ENCODE assay signal across 27 cellular contexts in the genomic region with DNA sequence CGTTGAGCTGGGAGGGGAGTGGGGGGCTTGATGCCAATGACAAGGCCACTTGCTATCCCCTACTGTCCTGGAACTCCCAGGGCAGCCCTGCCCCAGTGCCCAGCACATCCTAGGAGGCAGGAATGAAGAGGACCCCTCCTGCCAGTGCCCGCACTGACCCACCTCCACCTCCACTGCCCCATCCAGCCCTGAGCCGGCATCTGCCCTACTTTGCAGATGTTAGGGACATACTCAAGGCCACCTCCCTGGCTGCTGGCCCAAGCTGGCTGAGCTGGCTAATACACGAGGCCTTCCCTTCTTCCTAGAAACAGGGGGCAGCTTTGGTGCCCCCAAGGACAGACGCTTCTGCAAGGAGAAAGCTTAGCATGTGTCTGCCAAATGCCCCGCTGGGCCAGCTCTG.
"Had no signal": no experiment of that assay in that cellular context is flagged by ENCODE, and none has a peak within 500 bp of the region (broad histone marks: within the 10 kb centered on the region; RNA-seq: fewer than 3 reads in every experiment).

No MANE protein-coding gene starts in this region.

- ATAC-seq: activated CD4-positive, alpha-beta T cell treated with anti-CD3 and anti-CD28 coated beads for 36 hours; activated CD8-positive, alpha-beta memory T cell treated with anti-CD3 and anti-CD28 coated beads, Interleukin-2, amount 10 ng/mL, durations not matched to agents 7 days and 5 days; activated CD8-positive, alpha-beta T cell treated with anti-CD3 and anti-CD28 coated beads, Interleukin-2, amount 10 ng/mL, durations not matched to agents 7 days and 5 days; activated naive CD8-positive, alpha-beta T cell treated with anti-CD3 and anti-CD28 coated beads, Interleukin-2, amount 50 U/mL, for 24 hours; effector memory CD8-positive, alpha-beta T cell; foreskin keratinocyte; gastrocnemius medialis had no signal

- H3K4me3 ChIP-seq: ascending aorta, esophagus muscularis mucosa, gastrocnemius medialis had no signal

- H3K9me3 ChIP-seq: ascending aorta, esophagus muscularis mucosa, gastrocnemius medialis had no signal

- H3K27me3 ChIP-seq: ascending aorta, brain microvascular endothelial cell, esophagus muscularis mucosa, foreskin keratinocyte, gastrocnemius medialis had no signal

- DNase-seq: activated CD4-positive, alpha-beta memory T cell treated with anti-CD3 and anti-CD28 coated beads for 36 hours; activated CD4-positive, alpha-beta T cell treated with anti-CD3 and anti-CD28 coated beads for 36 hours; activated CD4-positive, alpha-beta T cell treated with anti-CD3 and anti-CD28 coated beads, Interleukin-2, amount 10 ng/mL, durations not matched to agents 24 days and 14 days; activated CD4-positive, CD25-positive, alpha-beta regulatory T cell; activated CD4-positive, CD25-positive, alpha-beta regulatory T cell treated with anti-CD3 and anti-CD28 coated beads, Interleukin-2, amount 50 U/mL, for 72 hours; activated CD8-positive, alpha-beta memory T cell treated with anti-CD3 and anti-CD28 coated beads, Interleukin-2, amount 10 ng/mL, durations not matched to agents 7 days and 5 days; activated CD8-positive, alpha-beta memory T cell treated with anti-CD3 and anti-CD28 coated beads, Interleukin-2, amount 50 U/mL, for 4 hours; activated CD8-positive, alpha-beta T cell treated with anti-CD3 and anti-CD28 coated beads, Interleukin-2, amount 10 ng/mL, durations not matched to agents 7 days and 5 days; activated effector memory CD4-positive, alpha-beta T cell treated with anti-CD3 and anti-CD28 coated beads, Interleukin-2, amount 50 U/mL, for 16 hours; activated naive CD4-positive, alpha-beta T cell treated with anti-CD3 and anti-CD28 coated beads for 36 hours; activated naive CD8-positive, alpha-beta T cell treated with anti-CD3 and anti-CD28 coated beads for 36 hours; activated naive CD8-positive, alpha-beta T cell treated with anti-CD3 and anti-CD28 coated beads, Interleukin-2, amount 50 U/mL, for 24 hours; activated T-cell treated with anti-CD3 and anti-CD28 coated beads, Interleukin-2, amount 50 U/mL, for 1 hour; activated T-cell treated with anti-CD3 and anti-CD28 coated beads, Interleukin-2, amount 50 U/mL, for 48 hours; brain microvascular endothelial cell; caudate nucleus; cortex of kidney; dermis blood vessel endothelial cell; effector CD4-positive, alpha-beta T cell; effector memory CD8-positive, alpha-beta T cell; erythroblast; foreskin keratinocyte; gastrocnemius medialis; glutamatergic neuron; T-helper 2 cell had no signal

- H3K27ac ChIP-seq: ascending aorta, brain microvascular endothelial cell, esophagus muscularis mucosa, foreskin keratinocyte, gastrocnemius medialis had no signal

- H3K4me1 ChIP-seq: ascending aorta, foreskin keratinocyte, gastrocnemius medialis had no signal
